1 cellular context compared by ENCODE assay signal in the genomic region with DNA sequence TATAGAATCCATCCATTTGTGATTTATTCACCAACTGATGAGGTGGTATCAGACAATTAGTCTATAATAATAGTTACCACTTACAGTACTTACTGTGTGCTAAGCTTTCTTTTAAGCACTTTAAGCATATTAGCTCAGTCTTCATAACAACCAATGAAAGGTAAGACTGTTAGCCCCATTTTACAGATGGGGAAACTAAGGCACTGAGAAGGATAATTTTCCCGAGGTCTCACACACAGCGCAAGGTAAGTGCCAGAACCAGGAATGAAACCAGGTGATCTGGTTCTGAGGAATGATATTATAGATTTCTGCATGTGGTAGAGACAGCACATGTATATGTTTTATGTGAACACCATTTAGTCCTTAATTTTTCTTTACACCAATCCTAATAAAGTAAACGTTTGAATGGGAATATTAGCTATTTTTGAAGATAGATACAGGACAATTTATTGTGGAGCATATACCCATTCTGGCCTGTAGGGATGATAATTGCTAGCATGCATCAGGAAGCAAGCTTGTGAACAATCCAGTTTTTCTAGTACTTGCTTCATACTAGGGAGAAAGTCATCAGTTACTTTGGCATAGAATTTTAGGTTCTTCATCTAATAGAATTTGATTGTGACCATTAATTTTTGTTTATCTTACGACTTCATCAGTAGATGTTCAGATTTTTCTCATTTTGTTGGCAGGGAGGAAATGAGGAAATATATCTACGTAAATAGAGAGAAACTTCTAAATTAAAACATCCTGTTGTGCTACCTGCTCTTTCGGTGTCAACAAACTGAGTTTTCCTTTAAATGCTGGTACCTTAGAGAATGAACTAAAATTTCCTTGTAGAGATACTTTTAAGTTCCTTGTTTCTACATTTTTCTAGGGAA.
TF ChIP-seq lines count a peak whose summit lies in the region.

No MANE protein-coding gene starts in this region.

TF ChIP-seq in HepG2, 621 proteins besides CTCF, POLR2A, EP300 and RAD21 (continues in another document):
- TF ChIP-seq NFKBIZ (CRISPR knock-in tag; IDR thresholded peaks at IDR 0.05), result no peak
- TF ChIP-seq HOXA5 (CRISPR knock-in tag; IDR thresholded peaks at IDR 0.05), result no peak; the same call in 1 of the 2 replicates
- TF ChIP-seq, protein P1, sequence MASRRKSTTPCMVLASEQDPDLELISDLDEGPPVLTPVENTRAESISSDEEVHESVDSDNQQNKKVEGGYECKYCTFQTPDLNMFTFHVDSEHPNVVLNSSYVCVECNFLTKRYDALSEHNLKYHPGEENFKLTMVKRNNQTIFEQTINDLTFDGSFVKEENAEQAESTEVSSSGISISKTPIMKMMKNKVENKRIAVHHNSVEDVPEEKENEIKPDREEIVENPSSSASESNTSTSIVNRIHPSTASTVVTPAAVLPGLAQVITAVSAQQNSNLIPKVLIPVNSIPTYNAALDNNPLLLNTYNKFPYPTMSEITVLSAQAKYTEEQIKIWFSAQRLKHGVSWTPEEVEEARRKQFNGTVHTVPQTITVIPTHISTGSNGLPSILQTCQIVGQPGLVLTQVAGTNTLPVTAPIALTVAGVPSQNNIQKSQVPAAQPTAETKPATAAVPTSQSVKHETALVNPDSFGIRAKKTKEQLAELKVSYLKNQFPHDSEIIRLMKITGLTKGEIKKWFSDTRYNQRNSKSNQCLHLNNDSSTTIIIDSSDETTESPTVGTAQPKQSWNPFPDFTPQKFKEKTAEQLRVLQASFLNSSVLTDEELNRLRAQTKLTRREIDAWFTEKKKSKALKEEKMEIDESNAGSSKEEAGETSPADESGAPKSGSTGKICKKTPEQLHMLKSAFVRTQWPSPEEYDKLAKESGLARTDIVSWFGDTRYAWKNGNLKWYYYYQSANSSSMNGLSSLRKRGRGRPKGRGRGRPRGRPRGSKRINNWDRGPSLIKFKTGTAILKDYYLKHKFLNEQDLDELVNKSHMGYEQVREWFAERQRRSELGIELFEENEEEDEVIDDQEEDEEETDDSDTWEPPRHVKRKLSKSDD (CRISPR knock-in tag; IDR thresholded peaks at IDR 0.05; ENCODE audit: low read depth), result no peak
- TF ChIP-seq ZNF709 (CRISPR knock-in tag; IDR thresholded peaks at IDR 0.05), result no peak
- TF ChIP-seq BRCA1 (CRISPR knock-in tag; IDR thresholded peaks at IDR 0.05), result no peak
- TF ChIP-seq ZNF598 (CRISPR knock-in tag; IDR thresholded peaks at IDR 0.05; ENCODE audit: borderline replicate concordance), result no peak
- no peak for TF ChIP-seq CAMTA2 (CRISPR knock-in tag; IDR thresholded peaks at IDR 0.05; ENCODE audit: borderline replicate concordance)
- TF ChIP-seq ZBTB42 (CRISPR knock-in tag; IDR thresholded peaks at IDR 0.05), result no peak
- TF ChIP-seq PHF21A (CRISPR knock-in tag; IDR thresholded peaks at IDR 0.05), result no peak
- no peak for TF ChIP-seq ZKSCAN1 (IDR thresholded peaks at IDR 0.05; ENCODE audit: low read length)
- TF ChIP-seq ZNF703 (CRISPR knock-in tag; IDR thresholded peaks at IDR 0.05; ENCODE audit: borderline replicate concordance), result no peak
- peak; percentile 27; the same call in 1 of the 2 replicates for TF ChIP-seq SAP130 (CRISPR knock-in tag; IDR thresholded peaks at IDR 0.05; ENCODE audit: low read depth)
- TF ChIP-seq NPAS2 (CRISPR knock-in tag; IDR thresholded peaks at IDR 0.05; ENCODE audit: borderline replicate concordance), result no peak
- no peak for TF ChIP-seq ZBTB25 (CRISPR knock-in tag; IDR thresholded peaks at IDR 0.05)
- no peak for TF ChIP-seq HNF4A (CRISPR knock-in tag; IDR thresholded peaks at IDR 0.05)
- 0 out of 2 replicates have a peak, but pooled peaks have one; percentile 12 for TF ChIP-seq ZNF614 (CRISPR knock-in tag; IDR thresholded peaks at IDR 0.05; ENCODE audit: borderline replicate concordance)
- no peak for TF ChIP-seq CREB1 (IDR thresholded peaks at IDR 0.05)
- 0 out of 2 replicates have a peak, but pooled peaks have one; percentile 24 for TF ChIP-seq CREB1 (CRISPR knock-in tag; IDR thresholded peaks at IDR 0.05)
- peak; percentile 39; the same call in 1 of the 2 replicates for TF ChIP-seq ZNF670 (CRISPR knock-in tag; IDR thresholded peaks at IDR 0.05; ENCODE audit: borderline replicate concordance)
- 0 out of 2 replicates have a peak, but pooled peaks have one; percentile 39 for TF ChIP-seq ZNF414 (CRISPR knock-in tag; IDR thresholded peaks at IDR 0.05)
- TF ChIP-seq KLF11 (CRISPR knock-in tag; IDR thresholded peaks at IDR 0.05), result no peak
- TF ChIP-seq, protein P2, sequence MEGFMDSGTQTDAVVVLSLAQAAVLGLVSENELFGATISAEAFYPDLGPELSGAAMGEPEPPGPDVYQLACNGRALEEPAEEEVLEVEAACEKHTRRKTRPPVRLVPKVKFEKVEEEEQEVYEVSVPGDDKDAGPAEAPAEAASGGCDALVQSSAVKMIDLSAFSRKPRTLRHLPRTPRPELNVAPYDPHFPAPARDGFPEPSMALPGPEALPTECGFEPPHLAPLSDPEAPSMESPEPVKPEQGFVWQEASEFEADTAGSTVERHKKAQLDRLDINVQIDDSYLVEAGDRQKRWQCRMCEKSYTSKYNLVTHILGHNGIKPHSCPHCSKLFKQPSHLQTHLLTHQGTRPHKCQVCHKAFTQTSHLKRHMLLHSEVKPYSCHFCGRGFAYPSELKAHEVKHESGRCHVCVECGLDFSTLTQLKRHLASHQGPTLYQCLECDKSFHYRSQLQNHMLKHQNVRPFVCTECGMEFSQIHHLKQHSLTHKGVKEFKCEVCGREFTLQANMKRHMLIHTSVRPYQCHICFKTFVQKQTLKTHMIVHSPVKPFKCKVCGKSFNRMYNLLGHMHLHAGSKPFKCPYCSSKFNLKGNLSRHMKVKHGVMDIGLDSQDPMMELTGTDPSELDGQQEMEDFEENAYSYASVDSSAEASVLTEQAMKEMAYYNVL (CRISPR knock-in tag; IDR thresholded peaks at IDR 0.05; ENCODE audit: borderline replicate concordance), result no peak
- TF ChIP-seq ONECUT2 (CRISPR knock-in tag; IDR thresholded peaks at IDR 0.05), result no peak
- no peak for TF ChIP-seq SMYD3 (CRISPR knock-in tag; IDR thresholded peaks at IDR 0.05)
- TF ChIP-seq, protein P3, sequence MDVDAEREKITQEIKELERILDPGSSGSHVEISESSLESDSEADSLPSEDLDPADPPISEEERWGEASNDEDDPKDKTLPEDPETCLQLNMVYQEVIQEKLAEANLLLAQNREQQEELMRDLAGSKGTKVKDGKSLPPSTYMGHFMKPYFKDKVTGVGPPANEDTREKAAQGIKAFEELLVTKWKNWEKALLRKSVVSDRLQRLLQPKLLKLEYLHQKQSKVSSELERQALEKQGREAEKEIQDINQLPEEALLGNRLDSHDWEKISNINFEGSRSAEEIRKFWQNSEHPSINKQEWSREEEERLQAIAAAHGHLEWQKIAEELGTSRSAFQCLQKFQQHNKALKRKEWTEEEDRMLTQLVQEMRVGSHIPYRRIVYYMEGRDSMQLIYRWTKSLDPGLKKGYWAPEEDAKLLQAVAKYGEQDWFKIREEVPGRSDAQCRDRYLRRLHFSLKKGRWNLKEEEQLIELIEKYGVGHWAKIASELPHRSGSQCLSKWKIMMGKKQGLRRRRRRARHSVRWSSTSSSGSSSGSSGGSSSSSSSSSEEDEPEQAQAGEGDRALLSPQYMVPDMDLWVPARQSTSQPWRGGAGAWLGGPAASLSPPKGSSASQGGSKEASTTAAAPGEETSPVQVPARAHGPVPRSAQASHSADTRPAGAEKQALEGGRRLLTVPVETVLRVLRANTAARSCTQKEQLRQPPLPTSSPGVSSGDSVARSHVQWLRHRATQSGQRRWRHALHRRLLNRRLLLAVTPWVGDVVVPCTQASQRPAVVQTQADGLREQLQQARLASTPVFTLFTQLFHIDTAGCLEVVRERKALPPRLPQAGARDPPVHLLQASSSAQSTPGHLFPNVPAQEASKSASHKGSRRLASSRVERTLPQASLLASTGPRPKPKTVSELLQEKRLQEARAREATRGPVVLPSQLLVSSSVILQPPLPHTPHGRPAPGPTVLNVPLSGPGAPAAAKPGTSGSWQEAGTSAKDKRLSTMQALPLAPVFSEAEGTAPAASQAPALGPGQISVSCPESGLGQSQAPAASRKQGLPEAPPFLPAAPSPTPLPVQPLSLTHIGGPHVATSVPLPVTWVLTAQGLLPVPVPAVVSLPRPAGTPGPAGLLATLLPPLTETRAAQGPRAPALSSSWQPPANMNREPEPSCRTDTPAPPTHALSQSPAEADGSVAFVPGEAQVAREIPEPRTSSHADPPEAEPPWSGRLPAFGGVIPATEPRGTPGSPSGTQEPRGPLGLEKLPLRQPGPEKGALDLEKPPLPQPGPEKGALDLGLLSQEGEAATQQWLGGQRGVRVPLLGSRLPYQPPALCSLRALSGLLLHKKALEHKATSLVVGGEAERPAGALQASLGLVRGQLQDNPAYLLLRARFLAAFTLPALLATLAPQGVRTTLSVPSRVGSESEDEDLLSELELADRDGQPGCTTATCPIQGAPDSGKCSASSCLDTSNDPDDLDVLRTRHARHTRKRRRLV (CRISPR knock-in tag; IDR thresholded peaks at IDR 0.05), result no peak
- no peak for TF ChIP-seq ZBTB7B (CRISPR knock-in tag; IDR thresholded peaks at IDR 0.05)
- no peak for TF ChIP-seq BATF2 (CRISPR knock-in tag; IDR thresholded peaks at IDR 0.05)
- TF ChIP-seq GABPB1 (CRISPR knock-in tag; IDR thresholded peaks at IDR 0.05), result no peak
- TF ChIP-seq, protein P4, sequence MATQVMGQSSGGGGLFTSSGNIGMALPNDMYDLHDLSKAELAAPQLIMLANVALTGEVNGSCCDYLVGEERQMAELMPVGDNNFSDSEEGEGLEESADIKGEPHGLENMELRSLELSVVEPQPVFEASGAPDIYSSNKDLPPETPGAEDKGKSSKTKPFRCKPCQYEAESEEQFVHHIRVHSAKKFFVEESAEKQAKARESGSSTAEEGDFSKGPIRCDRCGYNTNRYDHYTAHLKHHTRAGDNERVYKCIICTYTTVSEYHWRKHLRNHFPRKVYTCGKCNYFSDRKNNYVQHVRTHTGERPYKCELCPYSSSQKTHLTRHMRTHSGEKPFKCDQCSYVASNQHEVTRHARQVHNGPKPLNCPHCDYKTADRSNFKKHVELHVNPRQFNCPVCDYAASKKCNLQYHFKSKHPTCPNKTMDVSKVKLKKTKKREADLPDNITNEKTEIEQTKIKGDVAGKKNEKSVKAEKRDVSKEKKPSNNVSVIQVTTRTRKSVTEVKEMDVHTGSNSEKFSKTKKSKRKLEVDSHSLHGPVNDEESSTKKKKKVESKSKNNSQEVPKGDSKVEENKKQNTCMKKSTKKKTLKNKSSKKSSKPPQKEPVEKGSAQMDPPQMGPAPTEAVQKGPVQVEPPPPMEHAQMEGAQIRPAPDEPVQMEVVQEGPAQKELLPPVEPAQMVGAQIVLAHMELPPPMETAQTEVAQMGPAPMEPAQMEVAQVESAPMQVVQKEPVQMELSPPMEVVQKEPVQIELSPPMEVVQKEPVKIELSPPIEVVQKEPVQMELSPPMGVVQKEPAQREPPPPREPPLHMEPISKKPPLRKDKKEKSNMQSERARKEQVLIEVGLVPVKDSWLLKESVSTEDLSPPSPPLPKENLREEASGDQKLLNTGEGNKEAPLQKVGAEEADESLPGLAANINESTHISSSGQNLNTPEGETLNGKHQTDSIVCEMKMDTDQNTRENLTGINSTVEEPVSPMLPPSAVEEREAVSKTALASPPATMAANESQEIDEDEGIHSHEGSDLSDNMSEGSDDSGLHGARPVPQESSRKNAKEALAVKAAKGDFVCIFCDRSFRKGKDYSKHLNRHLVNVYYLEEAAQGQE (IDR thresholded peaks at IDR 0.05; ENCODE audit: borderline replicate concordance in 1 of 2, low read depth in 1 of 2, low read length in 2 of 2), result no peak
- TF ChIP-seq REXO4 (CRISPR knock-in tag; IDR thresholded peaks at IDR 0.05; ENCODE audit: borderline replicate concordance), result no peak
- peak; percentile 53; the same call in 1 of the 2 replicates for TF ChIP-seq CHD4 (IDR thresholded peaks at IDR 0.05; ENCODE audit: borderline replicate concordance, low read length)
- no peak for TF ChIP-seq SP4 (CRISPR knock-in tag; IDR thresholded peaks at IDR 0.05)
- TF ChIP-seq ZFP82 (CRISPR knock-in tag; IDR thresholded peaks at IDR 0.05; ENCODE audit: borderline replicate concordance), result 0 out of 2 replicates have a peak, but pooled peaks have one; percentile 43
- no peak for TF ChIP-seq ZKSCAN5 (CRISPR knock-in tag; IDR thresholded peaks at IDR 0.05)
- TF ChIP-seq ZNF841 (CRISPR knock-in tag; IDR thresholded peaks at IDR 0.05; ENCODE audit: borderline replicate concordance), result no peak
- TF ChIP-seq TFAP4 (IDR thresholded peaks at IDR 0.05; ENCODE audit: borderline replicate concordance, low read depth), result no peak
- TF ChIP-seq, protein P5, sequence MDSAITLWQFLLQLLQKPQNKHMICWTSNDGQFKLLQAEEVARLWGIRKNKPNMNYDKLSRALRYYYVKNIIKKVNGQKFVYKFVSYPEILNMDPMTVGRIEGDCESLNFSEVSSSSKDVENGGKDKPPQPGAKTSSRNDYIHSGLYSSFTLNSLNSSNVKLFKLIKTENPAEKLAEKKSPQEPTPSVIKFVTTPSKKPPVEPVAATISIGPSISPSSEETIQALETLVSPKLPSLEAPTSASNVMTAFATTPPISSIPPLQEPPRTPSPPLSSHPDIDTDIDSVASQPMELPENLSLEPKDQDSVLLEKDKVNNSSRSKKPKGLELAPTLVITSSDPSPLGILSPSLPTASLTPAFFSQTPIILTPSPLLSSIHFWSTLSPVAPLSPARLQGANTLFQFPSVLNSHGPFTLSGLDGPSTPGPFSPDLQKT (CRISPR knock-in tag; IDR thresholded peaks at IDR 0.05; ENCODE audit: borderline replicate concordance), result no peak
